In the genomic region with DNA sequence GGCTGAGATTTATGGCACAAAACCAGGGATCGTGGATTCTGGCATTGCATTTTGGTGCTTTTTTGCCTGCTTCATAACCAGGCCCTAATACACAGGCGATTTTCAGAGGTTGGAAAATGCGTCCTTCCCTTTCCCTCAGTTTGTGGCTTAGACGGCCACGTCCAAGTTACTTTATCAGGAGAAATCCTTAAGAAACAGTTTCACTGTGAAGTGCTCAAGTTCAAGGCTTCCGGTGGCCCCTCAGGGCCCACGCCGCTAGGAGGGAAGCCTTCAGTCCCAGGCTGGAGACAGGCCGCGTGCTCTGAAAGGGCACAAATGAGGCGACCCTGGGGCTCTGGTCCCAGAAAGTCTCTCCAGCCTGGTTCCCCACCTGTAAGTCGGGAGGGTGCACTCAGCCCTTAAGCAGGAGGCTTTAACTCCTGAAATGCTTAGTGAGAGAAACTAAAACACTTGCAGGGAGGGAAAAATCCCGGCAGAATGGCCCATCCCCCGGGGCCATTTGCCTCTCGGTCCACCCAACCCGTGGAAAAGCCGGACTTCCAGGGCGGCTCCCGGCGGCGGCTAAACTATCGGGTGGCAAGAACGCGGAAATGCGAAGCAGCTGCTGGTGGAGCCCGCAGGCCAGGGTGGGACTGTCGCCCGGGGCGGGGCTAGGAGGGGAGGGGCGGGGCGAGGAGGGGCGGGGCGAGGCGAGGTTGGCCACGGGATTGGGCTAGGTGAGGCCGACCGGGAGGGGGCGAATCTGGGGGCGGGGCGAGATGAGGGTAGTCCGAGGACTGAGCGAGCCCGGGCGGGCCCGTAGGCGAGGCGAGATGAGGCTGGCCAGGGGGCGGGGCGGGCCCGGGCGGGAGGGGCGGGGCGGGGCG, we compare ENCODE assay signal across 8 cellular contexts. TPM values are rescaled to one million over a fixed set of nuclear protein-coding genes. Genes with fewer than 3 reads are reported as not detected.
DNase-seq lines count a peak whose midpoint lies in the region; ATAC-seq and TF ChIP-seq lines count a peak whose summit lies in the region.

No MANE protein-coding gene starts in this region.

- peak overlapping the region; percentile 40 for H3K4me3 ChIP-seq in kidney epithelial cell (ENCODE audit: low read depth, low read length)

- TF ChIP-seq POLR2A in GM19099 (IDR thresholded peaks at IDR 0.05; ENCODE audit: extremely low read depth, insufficient read length, low read depth), result peak; percentile 47

- DNase-seq in Ammon's horn (ENCODE audit: low spot score), result peak; percentile 97
- DNase-seq in NCI-H345 treated with DMSO at 0.1 percent for 48 hours (lab: John Stamatoyannopoulos, UW; ENCODE audit: unreplicated experiment), result peak; percentile 95
- DNase-seq in central memory CD8-positive, alpha-beta T cell (ENCODE audit: low spot score in 2 of 2), result peak; percentile 92 to 94
- peak; percentile 59 for DNase-seq in kidney epithelial cell (ENCODE audit: low read depth)
- peak; percentile 99 for DNase-seq in stimulated activated CD4-positive, alpha-beta T cell treated with anti-CD3 and anti-CD28 coated beads, Interleukin-15, amount 100 ng/mL, for 24 hours

- peaks cover 3% of the 10 kb centered on the region for H3K27me3 ChIP-seq in kidney epithelial cell (ENCODE audit: control insufficient read depth, insufficient read depth, low read length)

- peaks cover 20% of the 10 kb centered on the region for H3K4me1 Mint-ChIP-seq in central memory CD8-positive, alpha-beta T cell

- H3K27ac Mint-ChIP-seq in central memory CD8-positive, alpha-beta T cell (ENCODE audit: low read depth), result peak overlapping the region; percentile 83

- TF ChIP-seq CTCF in kidney epithelial cell (IDR thresholded peaks at IDR 0.05; ENCODE audit: insufficient read depth, low read length, poor library complexity, severe bottlenecking), result no peak

- peak overlapping the region; percentile 81 for H3K4me3 Mint-ChIP-seq in central memory CD8-positive, alpha-beta T cell

- peak; percentile 66 for ATAC-seq in HG03354 (IDR thresholded peaks at IDR 0.05; ENCODE audit: poor library complexity, severe bottlenecking, unreplicated experiment)
- peak; percentile 91 to 95 for ATAC-seq in activated CD4-positive, CD25-positive, alpha-beta regulatory T cell treated with anti-CD3 and anti-CD28 coated beads, Interleukin-2, amount 50 U/mL, for 24 hours
- peak; percentile 94 for ATAC-seq in central memory CD8-positive, alpha-beta T cell (replicated peaks; ENCODE audit: extremely low read depth, poor library complexity, severe bottlenecking)

- H3K9me3 Mint-ChIP-seq in central memory CD8-positive, alpha-beta T cell, result no peaks in the 10 kb centered on the region

- H3K36me3 Mint-ChIP-seq in central memory CD8-positive, alpha-beta T cell (ENCODE audit: insufficient read depth), result peaks cover 4% of the 10 kb centered on the region

- H3K27me3 Mint-ChIP-seq in central memory CD8-positive, alpha-beta T cell, result no peaks in the 10 kb centered on the region

- no peaks in the 10 kb centered on the region for H3K36me3 ChIP-seq in kidney epithelial cell (ENCODE audit: control insufficient read depth, insufficient read depth, low read length)

RNA-seq across cellular contexts. Expression of a gene that starts 0.6 kb away (rescaled TPM):
- 14.2 and 18.6 TPM in 2 replicates for total RNA-seq in kidney epithelial cell

Comparison
In these comparisons a context has a peak if more than half of its experiments do, and no peak if none do; other contexts are left out.
1. Peak in every context shown above with its lines: DNase-seq, ATAC-seq and H3K4me3 ChIP-seq.